Comparison of ENCODE assay signal across 15 cellular contexts in the genomic region with DNA sequence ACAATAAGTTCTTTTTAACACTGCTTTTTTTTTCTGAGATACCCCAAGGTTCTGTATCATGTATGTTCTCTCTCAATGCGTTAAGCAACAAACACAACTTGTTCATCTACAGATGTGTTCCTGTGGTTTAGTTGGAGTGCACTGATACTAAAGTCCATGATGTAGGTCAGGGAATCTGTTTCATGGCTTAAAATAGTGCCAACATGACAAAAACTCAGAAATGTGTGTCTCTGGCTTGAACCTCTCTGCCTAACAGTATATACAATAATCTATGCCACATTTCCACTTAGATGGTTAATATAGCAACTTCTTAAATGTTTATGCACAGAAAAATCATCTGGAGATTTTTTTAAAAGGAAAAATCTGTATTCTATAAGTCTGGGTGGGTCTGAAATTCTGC. TPM values are rescaled to one million over a fixed set of nuclear protein-coding genes. Genes with fewer than 3 reads are reported as not detected.
DNase-seq lines count a peak whose midpoint lies in the region; ATAC-seq, FAIRE-seq and TF ChIP-seq lines count a peak whose summit lies in the region.
"Had no signal": no experiment of that assay in that cellular context is flagged by ENCODE, and none has a peak within 500 bp of the region (broad histone marks: within the 10 kb centered on the region; RNA-seq: fewer than 3 reads in every experiment).

No MANE protein-coding gene starts in this region.

- H3K9ac ChIP-seq in HepG2 (ENCODE audit: insufficient read depth, low read depth, low read length) = no peak overlapping the region
- H3K9ac ChIP-seq: KMS-11 had no signal

- no peaks in the 10 kb centered on the region for H4K20me1 ChIP-seq in HepG2 (ENCODE audit: insufficient read depth, low read length)

- TF ChIP-seq POLR2A in HepG2 (IDR thresholded peaks at IDR 0.05; ENCODE audit: insufficient read depth in 1 of 2, low read depth in 2 of 2, low read length in 2 of 2) (no peak), right lobe of liver (IDR thresholded peaks at IDR 0.05) (no peak)

- DNase-seq in HepG2 (ENCODE audit: low spot score) = no peak
- no peak for DNase-seq in right lobe of liver
- no peak for DNase-seq in Panc1 (ENCODE audit: low read depth, low spot score)
- no peak for DNase-seq in endothelial cell (ENCODE audit: low spot score)
- DNase-seq in AML-193 (lab: John Stamatoyannopoulos, UW) = no peak
- no peak for DNase-seq in NCI-H2227 treated with DMSO at 0.1 percent for 48 hours (lab: John Stamatoyannopoulos, UW)
- DNase-seq in NK-92 (lab: John Stamatoyannopoulos, UW; ENCODE audit: unreplicated experiment) = no peak
- DNase-seq: BE2C; Caco-2; CD8-positive, alpha-beta memory T cell; DMS53; GF-D8 had no signal

- H3K36me3 Mint-ChIP-seq in endothelial cell (ENCODE audit: low read depth, unreplicated experiment) = peaks cover 4% of the 10 kb centered on the region
- H3K36me3 Mint-ChIP-seq: CD8-positive, alpha-beta memory T cell had no signal

- peaks cover 41% of the 10 kb centered on the region for H3K4me1 Mint-ChIP-seq in endothelial cell (ENCODE audit: unreplicated experiment)

- no peak for TF ChIP-seq CTCF in HepG2 (CRISPR knock-in tag; IDR thresholded peaks at IDR 0.05)
- TF ChIP-seq CTCF in right lobe of liver (IDR thresholded peaks at IDR 0.05) = no peak
- no peak for TF ChIP-seq CTCF in Panc1 (IDR thresholded peaks at IDR 0.05)
- TF ChIP-seq CTCF in endothelial cell (IDR thresholded peaks at IDR 0.05; ENCODE audit: unreplicated experiment) = no peak

- no peaks in the 10 kb centered on the region for H3K9me3 ChIP-seq in HepG2 (ENCODE audit: low read length)
- H3K9me3 ChIP-seq in right lobe of liver = no peaks in the 10 kb centered on the region
- peaks cover 12% of the 10 kb centered on the region; the same call in 1 of the 2 replicates for H3K9me3 ChIP-seq in Panc1 (ENCODE audit: control insufficient read depth, insufficient read depth, low read depth, low read length)
- H3K9me3 ChIP-seq: BE2C, Caco-2 had no signal

- no peaks in the 10 kb centered on the region for H3K36me3 ChIP-seq in HepG2 (replicated peaks in 1 of 2; ENCODE audit: control insufficient read depth in 1 of 2, insufficient read depth in 2 of 2, low read length in 2 of 2)
- no peaks in the 10 kb centered on the region for H3K36me3 ChIP-seq in right lobe of liver
- no peaks in the 10 kb centered on the region for H3K36me3 ChIP-seq in Panc1 (ENCODE audit: control insufficient read depth, insufficient read depth, low read length)
- H3K36me3 ChIP-seq: BE2C had no signal

- no peak overlapping the region for H3K4me3 Mint-ChIP-seq in endothelial cell (ENCODE audit: unreplicated experiment)
- H3K4me3 Mint-ChIP-seq: CD8-positive, alpha-beta memory T cell; IgD-negative memory B cell had no signal

- H3K9me3 Mint-ChIP-seq in endothelial cell (ENCODE audit: unreplicated experiment) = no peaks in the 10 kb centered on the region
- H3K9me3 Mint-ChIP-seq: CD8-positive, alpha-beta memory T cell; IgD-negative memory B cell had no signal

- CTCF ChIA-PET in HepG2 (lab: Yijun Ruan, JAX; ENCODE audit: low intra/inter-chr PET ratio, low total read pairs) (no interaction called here), Panc1 (lab: Charles Lee) (no interaction called here)

- no peak overlapping the region for H3K4me2 ChIP-seq in HepG2 (ENCODE audit: low read depth, low read length)
- H3K4me2 ChIP-seq: KMS-11 had no signal

- POLR2A ChIA-PET in HepG2 (lab: Yijun Ruan, JAX) = no interaction called here
- POLR2A ChIA-PET in Panc1 (lab: Charles Lee) = no interaction called here

- H3K79me2 ChIP-seq in HepG2 (ENCODE audit: insufficient read depth, low read length) = no peaks in the 10 kb centered on the region

- H3K27ac ChIP-seq in HepG2 (ENCODE audit: extremely low read length, insufficient read depth, low read length) (no peak overlapping the region), right lobe of liver (no peak overlapping the region), Panc1 (ENCODE audit: low read length) (peak overlapping the region; percentile 91)
- H3K27ac ChIP-seq: HL-60, KMS-11 had no signal

- in situ Hi-C loops in HepG2 (cut with HindIII; ENCODE audit: extremely low pct_ligation_motif_present, low pct_unique_long_range_greater_than_20kb) = no loop called here
- in situ Hi-C loops in Panc1 (cut with HindIII; ENCODE audit: low pct_unique_long_range_greater_than_20kb, low sequenced_read_pairs) = loop anchor here (10.0 kb wide), 1 partner anchor 72 kb away; no protein-coding TSS in a partner anchor

- H3K27me3 ChIP-seq in HepG2 (ENCODE audit: control insufficient read depth in 1 of 2, insufficient read depth in 2 of 2, low read length in 2 of 2) (no peaks in the 10 kb centered on the region), right lobe of liver (no peaks in the 10 kb centered on the region), Panc1 (ENCODE audit: control insufficient read depth, insufficient read depth, low read length) (no peaks in the 10 kb centered on the region)
- H3K27me3 ChIP-seq: BE2C had no signal

- no peak for TF ChIP-seq RAD21 in HepG2 (CRISPR knock-in tag; IDR thresholded peaks at IDR 0.05)

- TF ChIP-seq EP300 in HepG2 (IDR thresholded peaks at IDR 0.05; ENCODE audit: low read depth in 2 of 2, low read length in 2 of 2) = no peak
- no peak for TF ChIP-seq EP300 in HepG2 (CRISPR knock-in tag; IDR thresholded peaks at IDR 0.05; ENCODE audit: borderline replicate concordance)

- intact Hi-C loops in HepG2 (cut with micrococcal nuclease; ENCODE audit: unreplicated experiment) (no loop called here), right lobe of liver (cut with DNase I) (no loop called here), Panc1 (cut with micrococcal nuclease; ENCODE audit: unreplicated experiment) (no loop called here)

- FAIRE-seq in HepG2 (lab: Jason Lieb, UNC) = no peak

- H3K27me3 Mint-ChIP-seq in endothelial cell (ENCODE audit: unreplicated experiment) = no peaks in the 10 kb centered on the region
- H3K27me3 Mint-ChIP-seq: IgD-negative memory B cell had no signal

- H3K4me1 ChIP-seq in HepG2 (ENCODE audit: insufficient read depth, low read length) = peaks cover 19% of the 10 kb centered on the region
- peaks cover 0 to 4% (median 0%) of the 10 kb centered on the region in 4 donors for H3K4me1 ChIP-seq in right lobe of liver
- H3K4me1 ChIP-seq in Panc1 (ENCODE audit: control insufficient read depth, insufficient read depth, low read length) = peaks cover 27% of the 10 kb centered on the region; the same call in 1 of the 2 replicates
- H3K4me1 ChIP-seq: BE2C had no signal

- no peak overlapping the region for H3K4me3 ChIP-seq in HepG2 (replicated peaks in 1 of 3; ENCODE audit: insufficient read depth in 1 of 3, low read depth in 2 of 3, low read length in 3 of 3)
- H3K4me3 ChIP-seq in right lobe of liver = no peak overlapping the region
- H3K4me3 ChIP-seq in Panc1 (ENCODE audit: low read depth in 2 of 2, low read length in 2 of 2) = no peak overlapping the region

- ATAC-seq in HepG2 (no peak), right lobe of liver (no peak), Panc1 (no peak)

- peak overlapping the region; percentile 21 for H3K27ac Mint-ChIP-seq in endothelial cell (ENCODE audit: unreplicated experiment)
- H3K27ac Mint-ChIP-seq: IgD-negative memory B cell had no signal

- no TSS peak for BruUV-seq in HepG2 (replicated peaks; lab: Mats Ljungman, UMichigan)
- no TSS peak for BruUV-seq in Panc1 (replicated peaks; lab: Mats Ljungman, UMichigan)

- H2AFZ ChIP-seq in HepG2 (ENCODE audit: low read length) = no peak overlapping the region

- WGBS in HepG2 (ENCODE audit: low lambda C conversion rate) = 92% methylated on average over 1 of the region's 1 CpG
- WGBS in right lobe of liver (ENCODE audit: insufficient coverage, low coverage, low lambda C conversion rate, missing lambda C conversion rate) = 89% methylated on average over 1 of the region's 1 CpG

TF ChIP-seq in HepG2, 621 proteins besides CTCF, POLR2A, EP300 and RAD21:
- TF ChIP-seq MAFF (IDR thresholded peaks at IDR 0.05; ENCODE audit: low read depth, low read length) (peak; percentile 52; the same call in 1 of the 2 replicates), CEBPB (IDR thresholded peaks at IDR 0.05; ENCODE audit: borderline replicate concordance, low read depth, low read length) (no peak), MAFK (conservative IDR thresholded peaks at IDR 0.05 in 1 of 2, IDR thresholded peaks at IDR 0.05 in 1 of 2; ENCODE audit: low read length in 2 of 2) (peak; percentile 51 to 62; a peak in 3 of 4 replicates)

RNA-seq across cellular contexts. Expression of gene TM4SF18, which starts 51.1 kb away (rescaled TPM):
- total RNA-seq in HepG2 (2016; rRNA removed; fragmentation: Illumina TruSeq; extraction: Trizol) (not detected in 2 replicates), right lobe of liver (1 to 10 TPM; 1.8 to 4.6 (median 3.1) TPM), Panc1 (2021; ENCODE audit: unreplicated experiment) (54.5 TPM), endothelial cell (ENCODE audit: unreplicated experiment) (57.4 TPM)
- not detected in 2 replicates for total RNA-seq in HepG2 (2016; cell fraction: cytosol; rRNA removed; fragmentation: Illumina TruSeq; extraction: Trizol; ENCODE audit: low read depth)
- not detected in 2 replicates for total RNA-seq in HepG2 (2016; cell fraction: insoluble cytoplasmic fraction; rRNA removed; fragmentation: Illumina TruSeq; extraction: Trizol)
- total RNA-seq in HepG2 (2016; cell fraction: membrane; rRNA removed; fragmentation: Illumina TruSeq; extraction: Trizol) = not detected in 2 replicates
- not detected in 2 replicates for total RNA-seq in HepG2 (2016; cell fraction: nucleus; rRNA removed; fragmentation: Illumina TruSeq; extraction: Trizol)
- 0.15 and 0.25 TPM in 2 replicates for polyA plus RNA-seq in HepG2 (2011; rRNA removed)
- 0.03 and 0.11 TPM in 2 replicates for polyA plus RNA-seq in HepG2 (2011; cell fraction: cytosol; rRNA removed)
- polyA plus RNA-seq in HepG2 (2011; cell fraction: nucleus; rRNA removed) = not detected in 2 replicates
- polyA plus RNA-seq in HepG2 (2012) = 0.08 TPM in 1 of 2 replicates, not detected in the other
- not detected in 2 replicates for polyA plus RNA-seq in HepG2 (2016; cell fraction: cytosol; fragmentation: Illumina TruSeq; extraction: Trizol; ENCODE audit: low read depth)
- not detected in 2 replicates for polyA plus RNA-seq in HepG2 (2016; cell fraction: insoluble cytoplasmic fraction; fragmentation: Illumina TruSeq; extraction: Trizol; ENCODE audit: low read depth)
- polyA plus RNA-seq in HepG2 (2016; cell fraction: membrane; fragmentation: Illumina TruSeq; extraction: Trizol; ENCODE audit: low read depth) = not detected in 2 replicates
- polyA plus RNA-seq in HepG2 (2016; cell fraction: nucleus; fragmentation: Illumina TruSeq; extraction: Trizol; ENCODE audit: insufficient read depth, low read depth) = not detected in 2 replicates
- not detected in 2 replicates for polyA minus RNA-seq in HepG2 (2011; rRNA and poly(A)+ RNA removed; ENCODE audit: low replicate concordance)
- polyA minus RNA-seq in HepG2 (2011; cell fraction: cytosol; rRNA and poly(A)+ RNA removed) = not detected in 2 replicates
- polyA minus RNA-seq in HepG2 (2011; cell fraction: nucleus; rRNA and poly(A)+ RNA removed) = not detected in 2 replicates
- 34.5 TPM for polyA plus RNA-seq in Panc1 (2012; ENCODE audit: insufficient read length)
- total RNA-seq: Caco-2; CD8-positive, alpha-beta memory T cell had no signal
- polyA plus RNA-seq: CD8-positive, alpha-beta memory T cell; IgD-negative memory B cell had no signal
